Comparison of ENCODE assay signal across 20 cellular contexts in genomic region chr16:55871411-55872038, GRCh38. TPM values are rescaled to one million over a fixed set of nuclear protein-coding genes. Genes with fewer than 3 reads are reported as not detected.
DNase-seq lines count a peak whose midpoint lies in the region; ATAC-seq and TF ChIP-seq lines count a peak whose summit lies in the region.
"Had no signal": no experiment of that assay in that cellular context is flagged by ENCODE, and none has a peak within 500 bp of the region (broad histone marks: within the 10 kb centered on the region; RNA-seq: fewer than 3 reads in every experiment).

No MANE protein-coding gene starts in this region.

- DNase-seq in SW480 (ENCODE audit: low spot score) (peak; percentile 35), left lobe of liver (ENCODE audit: low spot score) (peak; percentile 76), right lobe of liver (peak; percentile 58 to 78 (median 73)), MM.1S (no peak)
- no peak for DNase-seq in effector memory CD4-positive, alpha-beta T cell
- DNase-seq: C1 segment of cervical spinal cord; Calu3; CD4-positive, alpha-beta memory T cell; COR-L47; DMS79; EL; GDM1; GM23248; H7; HCEC 1CT had no signal

- H3K9ac ChIP-seq in MM.1S (ENCODE audit: low read length), result no peak overlapping the region
- H3K9ac ChIP-seq: GM23248 had no signal

- H3F3A ChIP-seq in MM.1S (ENCODE audit: insufficient read depth, low read length), result no peaks in the 10 kb centered on the region

- H3K4me1 ChIP-seq in right lobe of liver (peaks cover 0 to 21% (median 3%) of the 10 kb centered on the region in 4 donors), MM.1S (ENCODE audit: low read length) (no peaks in the 10 kb centered on the region)
- no peaks in the 10 kb centered on the region for H3K4me1 ChIP-seq in effector memory CD4-positive, alpha-beta T cell (ENCODE audit: control insufficient read depth, insufficient read depth, low read length, poor library complexity, severe bottlenecking)

- no peaks in the 10 kb centered on the region for H3K9me3 ChIP-seq in right lobe of liver
- H3K9me3 ChIP-seq in effector memory CD4-positive, alpha-beta T cell (ENCODE audit: control insufficient read depth, low read length), result no peaks in the 10 kb centered on the region
- no peaks in the 10 kb centered on the region for H3K9me3 ChIP-seq in MM.1S (replicated peaks; ENCODE audit: insufficient read depth, low read length)

- peak; percentile 58 for TF ChIP-seq POLR2A in right lobe of liver (IDR thresholded peaks at IDR 0.05)

- H3K4me3 ChIP-seq in right lobe of liver, result peak overlapping the region in 2 of 3 donors; percentile 23 to 38
- no peak overlapping the region for H3K4me3 ChIP-seq in effector memory CD4-positive, alpha-beta T cell (ENCODE audit: insufficient read depth, low read depth, low read length, poor library complexity, severe bottlenecking)
- no peak overlapping the region for H3K4me3 ChIP-seq in MM.1S (ENCODE audit: low read length)
- H3K4me3 ChIP-seq: GM12878, GM23248 had no signal

- H3K79me2 ChIP-seq in MM.1S (ENCODE audit: low read length), result no peaks in the 10 kb centered on the region

- H3K4me2 ChIP-seq in MM.1S (ENCODE audit: low read depth, low read length), result no peak overlapping the region

- H3K27ac ChIP-seq in right lobe of liver, result peak overlapping the region in 2 of 3 donors; percentile 21 to 50
- H3K27ac ChIP-seq in effector memory CD4-positive, alpha-beta T cell (ENCODE audit: insufficient read depth, low read length, poor library complexity, severe bottlenecking), result no peak overlapping the region
- H3K27ac ChIP-seq in MM.1S (ENCODE audit: low read length), result no peak overlapping the region
- H3K27ac ChIP-seq: GM23248 had no signal

- ATAC-seq in left lobe of liver (peak; percentile 84), right lobe of liver (peak; percentile 84 to 93 (median 85)), HG03175 (IDR thresholded peaks at IDR 0.05; ENCODE audit: unreplicated experiment) (no peak)
- ATAC-seq: GM12878 had no signal

- no peak for TF ChIP-seq CTCF in right lobe of liver (IDR thresholded peaks at IDR 0.05)
- TF ChIP-seq CTCF in MM.1S (IDR thresholded peaks at IDR 0.05; ENCODE audit: low read length), result no peak

- H3K27me3 ChIP-seq in right lobe of liver, result no peaks in the 10 kb centered on the region
- H3K27me3 ChIP-seq in effector memory CD4-positive, alpha-beta T cell (replicated peaks; ENCODE audit: control insufficient read depth, insufficient read depth, low read length, poor library complexity, severe bottlenecking), result no peaks in the 10 kb centered on the region
- H3K27me3 ChIP-seq in MM.1S (replicated peaks; ENCODE audit: insufficient read depth, low read length), result no peaks in the 10 kb centered on the region

- H3K9me2 ChIP-seq in MM.1S (replicated peaks; ENCODE audit: insufficient read depth, low read length), result no peaks in the 10 kb centered on the region

- H3K36me3 ChIP-seq in right lobe of liver (no peaks in the 10 kb centered on the region), MM.1S (replicated peaks; ENCODE audit: insufficient read depth, low read length) (no peaks in the 10 kb centered on the region)
- no peaks in the 10 kb centered on the region for H3K36me3 ChIP-seq in effector memory CD4-positive, alpha-beta T cell (ENCODE audit: control insufficient read depth, insufficient read depth, low read length)

- intact Hi-C loops in right lobe of liver (cut with DNase I), result no loop called here

- 24% methylated on average over 7 of the region's 10 CpGs for WGBS in right lobe of liver (ENCODE audit: insufficient coverage, low coverage, low lambda C conversion rate, missing lambda C conversion rate)

- H4K20me1 ChIP-seq in MM.1S (ENCODE audit: insufficient read depth, low read length), result no peaks in the 10 kb centered on the region

- no peak overlapping the region for H2AFZ ChIP-seq in MM.1S (ENCODE audit: low read length)
- H2AFZ ChIP-seq: GM23248 had no signal

RNA-seq across cellular contexts. Expression of gene CES5A, which starts 3.6 kb away (rescaled TPM):
- total RNA-seq in left lobe of liver (4.4 TPM), right lobe of liver (1 to 10 TPM; 1.2 to 5.2 (median 2.8) TPM)
- total RNA-seq: A172; A673; Calu3; CD4-positive, alpha-beta memory T cell; GM12878; GM23248; H1; H7 had no signal

RNA-seq across cellular contexts. Expression of gene CES1, which starts 38.6 kb away (rescaled TPM):
- 2,727 TPM for total RNA-seq in left lobe of liver
- 1,000 to 10,000 TPM in 5 of 6 experiments, 100 to 1,000 TPM in 1; 847 to 4,059 (median 1,770) TPM for total RNA-seq in right lobe of liver
- total RNA-seq: A172, GM23248, H7 had no signal

Comparison
In these comparisons a context has a peak if more than half of its experiments do, and no peak if none do; other contexts are left out.
1. DNase-seq: peak in SW480 (single experiment), left lobe of liver (single experiment) and right lobe of liver (3 of 3); none in effector memory CD4-positive, alpha-beta T cell (0 of 3) and MM.1S (single experiment).
2. H3K27ac ChIP-seq: peak in right lobe of liver (2 of 3); none in effector memory CD4-positive, alpha-beta T cell (single experiment) and MM.1S (single experiment).
3. H3K4me3 ChIP-seq: peak in right lobe of liver (2 of 3); none in effector memory CD4-positive, alpha-beta T cell (single experiment) and MM.1S (single experiment).